Comparison of ENCODE assay signal across 15 cellular contexts in genomic region chr1:209368864-209369598, GRCh38.
A peak's percentile ranks its signal among the peaks of the same experiment; 100 is the strongest.
DNase-seq lines count a peak whose midpoint lies in the region; ATAC-seq and TF ChIP-seq lines count a peak whose summit lies in the region.
"Had no signal": no experiment of that assay in that cellular context is flagged by ENCODE, and none has a peak within 500 bp of the region (broad histone marks: within the 10 kb centered on the region; RNA-seq: fewer than 3 reads in every experiment).

No MANE protein-coding gene starts in this region.

- H3K27ac ChIP-seq in right atrium auricular region, result no peak overlapping the region
- no peak overlapping the region for H3K27ac ChIP-seq in esophagus muscularis mucosa (replicated peaks in 1 of 4)
- H3K27ac ChIP-seq: thyroid gland had no signal

- CTCF ChIA-PET in activated CD8-positive, alpha-beta T cell treated with anti-CD3 and anti-CD28 coated beads for 36 hours (lab: Charles Lee), result interaction anchor here (1.2 kb wide), 1 partner anchor 14 kb away, joined by 3 read pairs; no protein-coding TSS in a partner anchor

- TF ChIP-seq POLR2A in esophagus muscularis mucosa (IDR thresholded peaks at IDR 0.05; ENCODE audit: low read depth), result no peak

- POLR2A ChIA-PET in activated CD8-positive, alpha-beta T cell treated with anti-CD3 and anti-CD28 coated beads for 36 hours (lab: Charles Lee), result no interaction called here

- intact Hi-C loops in Right ventricle myocardium superior (cut with DNase I) (no loop called here), esophagus muscularis mucosa (cut with DNase I) (no loop called here)
- intact Hi-C loops in activated CD8-positive, alpha-beta T cell treated with anti-CD3 and anti-CD28 coated beads for 36 hours (cut with micrococcal nuclease), result no loop called here

- H3K4me1 ChIP-seq in right atrium auricular region (no peaks in the 10 kb centered on the region), esophagus muscularis mucosa (no peaks in the 10 kb centered on the region)
- H3K4me1 ChIP-seq: thyroid gland had no signal

- H3K9me3 Mint-ChIP-seq in activated CD8-positive, alpha-beta T cell treated with anti-CD3 and anti-CD28 coated beads for 36 hours, result no peaks in the 10 kb centered on the region
- H3K9me3 Mint-ChIP-seq: memory B cell had no signal

- no peaks in the 10 kb centered on the region for H3K4me1 Mint-ChIP-seq in activated CD8-positive, alpha-beta T cell treated with anti-CD3 and anti-CD28 coated beads for 36 hours (ENCODE audit: low read depth)
- H3K4me1 Mint-ChIP-seq: B cell, memory B cell had no signal

- no peak for TF ChIP-seq EP300 in esophagus muscularis mucosa (IDR thresholded peaks at IDR 0.05)

- TF ChIP-seq CTCF in right atrium auricular region (IDR thresholded peaks at IDR 0.05), result no peak
- TF ChIP-seq CTCF in cardiac fibroblast (IDR thresholded peaks at IDR 0.05; ENCODE audit: low read depth, low read length), result no peak
- TF ChIP-seq CTCF in esophagus muscularis mucosa (IDR thresholded peaks at IDR 0.05), result no peak
- no peak for TF ChIP-seq CTCF in activated CD8-positive, alpha-beta T cell treated with anti-CD3 and anti-CD28 coated beads for 36 hours (IDR thresholded peaks at IDR 0.05)

- H3K4me3 ChIP-seq in right atrium auricular region (no peak overlapping the region), cardiac fibroblast (replicated peaks in 1 of 2; ENCODE audit: low read depth in 2 of 2, low read length in 2 of 2) (no peak overlapping the region), esophagus muscularis mucosa (no peak overlapping the region)
- H3K4me3 ChIP-seq: GM12878, thyroid gland had no signal

- DNase-seq in Right ventricle myocardium superior, result no peak
- no peak for DNase-seq in right atrium auricular region (ENCODE audit: low spot score)
- peak; percentile 96 to 98 for DNase-seq in cardiac fibroblast (ENCODE audit: low read depth in 2 of 2)
- peak; percentile 32 for DNase-seq in kidney glomerular epithelial cell (lab: John Stamatoyannopoulos, UW)
- no peak for DNase-seq in stimulated activated naive CD4-positive, alpha-beta T cell (lab: John Stamatoyannopoulos, UW)
- DNase-seq in esophagus muscularis mucosa (ENCODE audit: extremely low spot score), result no peak
- DNase-seq in activated CD8-positive, alpha-beta T cell treated with anti-CD3 and anti-CD28 coated beads for 36 hours, result no peak
- no peak for DNase-seq in activated CD4-positive, alpha-beta T cell treated with anti-CD3 and anti-CD28 coated beads, Interleukin-2, amount 50 U/mL, for 4 hours
- DNase-seq: activated T-cell treated with anti-CD3 and anti-CD28 coated beads, Interleukin-2, amount 50 U/mL, for 1 hour; NCI-H2029 treated with DMSO at 0.1 percent for 48 hours; stimulated activated CD4-positive, alpha-beta T cell treated with anti-CD3 and anti-CD28 coated beads, Interleukin-4, amount 100 ng/mL, for 1 hour; thyroid gland had no signal

- H3K4me3 Mint-ChIP-seq in activated CD8-positive, alpha-beta T cell treated with anti-CD3 and anti-CD28 coated beads for 36 hours, result no peak overlapping the region
- H3K4me3 Mint-ChIP-seq: B cell, memory B cell had no signal

- ATAC-seq in Right ventricle myocardium superior (ENCODE audit: poor library complexity), result peak; percentile 85
- ATAC-seq in activated CD8-positive, alpha-beta T cell treated with anti-CD3 and anti-CD28 coated beads for 36 hours, result no peak
- ATAC-seq: GM12878 had no signal

- H3K36me3 ChIP-seq in right atrium auricular region (no peaks in the 10 kb centered on the region), esophagus muscularis mucosa (no peaks in the 10 kb centered on the region)
- H3K36me3 ChIP-seq: thyroid gland had no signal

- H3K9me3 ChIP-seq in right atrium auricular region (no peaks in the 10 kb centered on the region), esophagus muscularis mucosa (no peaks in the 10 kb centered on the region)
- H3K9me3 ChIP-seq: thyroid gland had no signal

- H3K27ac Mint-ChIP-seq in activated CD8-positive, alpha-beta T cell treated with anti-CD3 and anti-CD28 coated beads for 36 hours, result no peak overlapping the region
- H3K27ac Mint-ChIP-seq: B cell, memory B cell had no signal

- peaks cover 3% of the 10 kb centered on the region for H3K27me3 Mint-ChIP-seq in activated CD8-positive, alpha-beta T cell treated with anti-CD3 and anti-CD28 coated beads for 36 hours

- no peaks in the 10 kb centered on the region for H3K36me3 Mint-ChIP-seq in activated CD8-positive, alpha-beta T cell treated with anti-CD3 and anti-CD28 coated beads for 36 hours (ENCODE audit: low read depth)
- H3K36me3 Mint-ChIP-seq: memory B cell had no signal

- H3K27me3 ChIP-seq in right atrium auricular region, result no peaks in the 10 kb centered on the region
- H3K27me3 ChIP-seq in esophagus muscularis mucosa, result no peaks in the 10 kb centered on the region
- H3K27me3 ChIP-seq: thyroid gland had no signal

- 50% methylated on average over 8 of the region's 8 CpGs for WGBS in esophagus muscularis mucosa

Comparison
In these comparisons a context has a peak if more than half of its experiments do, and no peak if none do; other contexts are left out.
1. DNase-seq: peak in cardiac fibroblast (2 of 2) and kidney glomerular epithelial cell (single experiment); none in Right ventricle myocardium superior (single experiment), right atrium auricular region (single experiment), stimulated activated naive CD4-positive, alpha-beta T cell (0 of 6), esophagus muscularis mucosa (single experiment), activated CD8-positive, alpha-beta T cell treated with anti-CD3 and anti-CD28 coated beads for 36 hours (single experiment) and activated CD4-positive, alpha-beta T cell treated with anti-CD3 and anti-CD28 coated beads, Interleukin-2, amount 50 U/mL, for 4 hours (0 of 2).